In genomic region chr14:102319351-102320032, GRCh38 we compare ENCODE assay signal across 8 cellular contexts. TPM values are rescaled to one million over a fixed set of nuclear protein-coding genes. Genes with fewer than 3 reads are reported as not detected.
A peak's percentile ranks its signal among the peaks of the same experiment; 100 is the strongest.
DNase-seq lines count a peak whose midpoint lies in the region; ATAC-seq and TF ChIP-seq lines count a peak whose summit lies in the region.

Gene ZNF839 (plus strand): TSS chr14:102319746. CDS start chr14:102319766, 20 bp downstream.

- intact Hi-C loops in adrenal gland (cut with DNase I) (loop anchor here in 1 of 2 donors (10.0 kb wide), 1 partner anchor 195 kb away; no protein-coding TSS in a partner anchor), heart right ventricle (cut with DNase I) (loop anchor here in 7 of 10 donors (2.0 to 10.0 kb wide), 10 partner anchors 43 to 615 kb away; partner anchors contain the start of genes DYNC1H1 (in 3 of the 7), HSP90AA1 (in 2 of the 7), CINP (in 1 of the 7) and TECPR2 (in 1 of the 7)), posterior vena cava (cut with DNase I) (no loop called here)

- H3K27me3 ChIP-seq in adrenal gland, result no peaks in the 10 kb centered on the region
- H3K27me3 ChIP-seq in heart right ventricle, result no peaks in the 10 kb centered on the region
- no peaks in the 10 kb centered on the region for H3K27me3 ChIP-seq in upper lobe of left lung

- H3K4me1 Mint-ChIP-seq in T-helper 1 cell treated with Interleukin-12 subunit alpha and Interleukin-12 subunit beta and Interleukin-4 antibody, amounts not matched to agents 30 μg/mL and 1 μg/mL, for 36 hours (ENCODE audit: low read depth), result peaks cover 48% of the 10 kb centered on the region

- DNase-seq in GM13977 (ENCODE audit: low spot score) (peak; percentile 95), NCI-H187 treated with DMSO at 0.1 percent for 48 hours (lab: John Stamatoyannopoulos, UW) (peak; percentile 67), adrenal gland (peak; percentile 93 to 97 (median 95)), heart right ventricle (peak; percentile 94), posterior vena cava (ENCODE audit: low spot score) (peak; percentile 98), upper lobe of left lung (peak; percentile 94 to 99)

- peak within 1 kb of the TSS; percentile 97 for H3K27ac Mint-ChIP-seq in T-helper 1 cell treated with Interleukin-12 subunit alpha and Interleukin-12 subunit beta and Interleukin-4 antibody, amounts not matched to agents 30 μg/mL and 1 μg/mL, for 36 hours

- in situ Hi-C loops in GM13977 (cut with MboI; ENCODE audit: low pct_unique_long_range_greater_than_20kb, low sequenced_read_pairs, unreplicated experiment), result loop anchor here (25.0 kb wide), 2 partner anchors 357 to 607 kb away; partner anchors contain the start of gene DYNC1H1

- no peaks in the 10 kb centered on the region for H3K36me3 ChIP-seq in adrenal gland (replicated peaks in 1 of 2)
- peaks cover 0 to 9% (median 0%) of the 10 kb centered on the region in 9 donors for H3K36me3 ChIP-seq in heart right ventricle
- no peaks in the 10 kb centered on the region for H3K36me3 ChIP-seq in upper lobe of left lung

- H3K4me1 ChIP-seq in adrenal gland (replicated peaks in 1 of 2) (peaks cover 6 to 42% of the 10 kb centered on the region in 2 donors), heart right ventricle (peaks cover 0 to 57% (median 42%) of the 10 kb centered on the region in 9 donors), upper lobe of left lung (peaks cover 28 to 53% (median 33%) of the 10 kb centered on the region in 4 donors)

- TF ChIP-seq POLR2A in adrenal gland (IDR thresholded peaks at IDR 0.05) (peak; percentile 20 to 32), upper lobe of left lung (IDR thresholded peaks at IDR 0.05) (peak in 2 of 4 donors; percentile 51 to 65)

- no peaks in the 10 kb centered on the region for H3K9me3 Mint-ChIP-seq in T-helper 1 cell treated with Interleukin-12 subunit alpha and Interleukin-12 subunit beta and Interleukin-4 antibody, amounts not matched to agents 30 μg/mL and 1 μg/mL, for 36 hours

- H3K27me3 Mint-ChIP-seq in T-helper 1 cell treated with Interleukin-12 subunit alpha and Interleukin-12 subunit beta and Interleukin-4 antibody, amounts not matched to agents 30 μg/mL and 1 μg/mL, for 36 hours (ENCODE audit: low read depth), result no peaks in the 10 kb centered on the region

- H3K4me3 Mint-ChIP-seq in T-helper 1 cell treated with Interleukin-12 subunit alpha and Interleukin-12 subunit beta and Interleukin-4 antibody, amounts not matched to agents 30 μg/mL and 1 μg/mL, for 36 hours, result peak within 1 kb of the TSS; percentile 96

- no peak for TF ChIP-seq CTCF in GM13977 (IDR thresholded peaks at IDR 0.05; ENCODE audit: extremely low read depth, insufficient read depth, missing control alignments)
- TF ChIP-seq CTCF in adrenal gland (IDR thresholded peaks at IDR 0.05), result peak in 1 of 6 experiments; percentile 2
- no peak for TF ChIP-seq CTCF in heart right ventricle (IDR thresholded peaks at IDR 0.05)
- peak in 2 of 6 experiments; percentile 29 to 38 for TF ChIP-seq CTCF in upper lobe of left lung (IDR thresholded peaks at IDR 0.05)

- H3K9me3 ChIP-seq in adrenal gland (replicated peaks in 1 of 3) (no peaks in the 10 kb centered on the region), heart right ventricle (no peaks in the 10 kb centered on the region), upper lobe of left lung (no peaks in the 10 kb centered on the region)

- H3K4me3 ChIP-seq in adrenal gland, result peak within 1 kb of the TSS; percentile 17 to 82 (median 53)
- peak within 1 kb of the TSS; percentile 45 to 87 (median 74) for H3K4me3 ChIP-seq in heart right ventricle
- H3K4me3 ChIP-seq in upper lobe of left lung, result peak within 1 kb of the TSS; percentile 60 to 93 (median 80)

- 0 to 1% (median 0%) methylated on average over 5 to 71 of the region's 71 CpGs for WGBS in adrenal gland, 4 donors
- WGBS in heart right ventricle, 2 donors, result 0 to 1% methylated on average over 48 to 71 of the region's 71 CpGs
- WGBS in upper lobe of left lung, 2 donors, result 2% methylated on average over 12 to 16 of the region's 71 CpGs

- H3K27ac ChIP-seq in adrenal gland (peak within 1 kb of the TSS; percentile 69 to 98 (median 92)), heart right ventricle (peak within 1 kb of the TSS; percentile 83 to 98 (median 92)), upper lobe of left lung (peak within 1 kb of the TSS; percentile 91 to 98 (median 94))

- ATAC-seq in HG02870 (IDR thresholded peaks at IDR 0.05; ENCODE audit: unreplicated experiment) (peak; percentile 58), heart right ventricle (peak; percentile 63 to 85 (median 78)), upper lobe of left lung (ENCODE audit: low FRiP score in 2 of 2) (peak; percentile 85 to 88)

- TF ChIP-seq EP300 in upper lobe of left lung (IDR thresholded peaks at IDR 0.05), result peak in 1 of 4 donors; percentile 23

- peaks cover 3% of the 10 kb centered on the region for H3K36me3 Mint-ChIP-seq in T-helper 1 cell treated with Interleukin-12 subunit alpha and Interleukin-12 subunit beta and Interleukin-4 antibody, amounts not matched to agents 30 μg/mL and 1 μg/mL, for 36 hours (ENCODE audit: low read depth)

RNA-seq across cellular contexts. Expression of gene ZNF839, which starts in this region (rescaled TPM):
- total RNA-seq in adrenal gland (10 to 100 TPM in 6 of 8 donors, 1 to 10 TPM in 2; 7.4 to 23.1 (median 14.1) TPM), heart right ventricle (10 to 100 TPM in 1 of 10 donors, 1 to 10 TPM in 9; 7.0 to 12.8 (median 8.4) TPM), posterior vena cava (1 to 10 TPM; 5.0 to 6.6 TPM), upper lobe of left lung (10 to 100 TPM in 4 of 6 donors, 1 to 10 TPM in 2; 8.7 to 37.7 (median 14.1) TPM)
- polyA plus RNA-seq in adrenal gland (10 to 100 TPM in 2 of 3 donors, 1 to 10 TPM in 1; 7.8 to 28.2 (median 27.6) TPM), heart right ventricle (10 to 100 TPM in 1 of 2 donors, 1 to 10 TPM in 1; 3.8 to 13.4 TPM)

Comparison
In these comparisons a context has a peak if more than half of its experiments do, and no peak if none do; other contexts are left out.
1. Peak in every context shown above with its lines: DNase-seq, ATAC-seq, H3K4me3 ChIP-seq and H3K27ac ChIP-seq.
2. intact Hi-C loops: an anchor here in heart right ventricle (2.0 to 10.0 kb wide); none called in posterior vena cava.